1 cellular context compared by ENCODE assay signal in the genomic region with DNA sequence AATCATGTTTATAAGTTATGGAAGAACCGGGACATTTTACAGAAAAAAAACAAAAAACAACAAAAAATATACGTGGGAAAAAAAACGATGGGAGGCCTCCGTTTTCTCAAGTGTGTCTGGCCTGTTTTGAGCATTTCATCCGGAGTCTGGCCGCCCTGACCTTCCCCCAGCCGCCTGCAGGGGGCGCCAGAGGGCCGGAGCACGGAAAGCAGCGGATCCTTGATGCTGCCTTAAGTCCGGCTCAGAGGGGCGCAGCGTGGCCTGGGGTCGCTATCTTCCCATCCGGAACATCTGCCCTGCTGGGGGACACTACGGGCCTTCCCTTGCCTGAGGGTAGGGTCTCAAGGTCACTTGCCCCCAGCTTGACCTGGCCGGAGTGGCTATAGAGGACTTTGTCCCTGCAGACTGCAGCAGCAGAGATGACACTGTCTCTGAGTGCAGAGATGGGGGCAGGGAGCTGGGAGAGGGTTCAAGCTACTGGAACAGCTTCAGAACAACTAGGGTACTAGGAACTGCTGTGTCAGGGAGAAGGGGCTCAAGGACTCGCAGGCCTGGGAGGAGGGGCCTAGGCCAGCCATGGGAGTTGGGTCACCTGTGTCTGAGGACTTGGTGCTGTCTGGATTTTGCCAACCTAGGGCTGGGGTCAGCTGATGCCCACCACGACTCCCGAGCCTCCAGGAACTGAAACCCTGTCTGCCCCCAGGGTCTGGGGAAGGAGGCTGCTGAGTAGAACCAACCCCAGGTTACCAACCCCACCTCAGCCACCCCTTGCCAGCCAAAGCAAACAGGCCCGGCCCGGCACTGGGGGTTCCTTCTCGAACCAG.
A peak's percentile ranks its signal among the peaks of the same experiment; 100 is the strongest.
TF ChIP-seq lines count a peak whose summit lies in the region.

No MANE protein-coding gene starts in this region.

TF ChIP-seq in SK-N-SH, 30 proteins besides CTCF, POLR2A, EP300 and RAD21:
- TF ChIP-seq POLR2AphosphoS5 (IDR thresholded peaks at IDR 0.05; ENCODE audit: low read depth, low read length) (0 out of 2 replicates have a peak, but pooled peaks have one; percentile 12), SMC3 (IDR thresholded peaks at IDR 0.05; ENCODE audit: low read depth, low read length) (peak; percentile 72), RXRA (IDR thresholded peaks at IDR 0.05; ENCODE audit: borderline replicate concordance, low read depth) (no peak)
